In the genomic region with DNA sequence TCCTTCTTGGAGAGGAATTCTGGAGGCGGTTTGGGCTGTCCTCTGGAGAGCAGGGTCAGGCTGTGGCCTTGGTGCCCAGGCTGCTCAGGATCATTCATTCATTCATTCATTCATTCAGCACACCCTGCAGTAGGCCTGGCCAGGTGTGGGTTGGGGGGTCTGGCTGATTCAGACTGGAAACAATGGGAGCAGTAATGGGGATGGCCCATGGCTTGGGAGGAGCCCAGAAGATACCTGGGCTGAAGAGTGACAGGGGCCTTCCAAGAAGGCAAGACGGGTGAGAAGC, we compare ENCODE assay signal across 18 cellular contexts. TPM values are rescaled to one million over a fixed set of nuclear protein-coding genes. Genes with fewer than 3 reads are reported as not detected.
DNase-seq lines count a peak whose midpoint lies in the region; ATAC-seq and TF ChIP-seq lines count a peak whose summit lies in the region.
"Had no signal": no experiment of that assay in that cellular context is flagged by ENCODE, and none has a peak within 500 bp of the region (broad histone marks: within the 10 kb centered on the region; RNA-seq: fewer than 3 reads in every experiment).

No MANE protein-coding gene starts in this region.

- intact Hi-C loops in natural killer cell (cut with micrococcal nuclease): no loop called here
- intact Hi-C loops in Panc1 (cut with micrococcal nuclease; ENCODE audit: unreplicated experiment): no loop called here
- intact Hi-C loops in right cardiac atrium (cut with DNase I): no loop called here

- no peak for ATAC-seq in natural killer cell treated with Interleukin-12 subunit alpha and Interleukin-12 subunit beta and Interleukin-15 and Interleukin-18, amount 100 ng/mL, for 72 hours
- ATAC-seq in natural killer cell (no peak), Panc1 (no peak), right cardiac atrium (no peak), GM19395 (IDR thresholded peaks at IDR 0.05; ENCODE audit: unreplicated experiment) (no peak)
- ATAC-seq: CD8-positive, alpha-beta T cell; HepG2 had no signal

- WGBS in mesenchymal stem cell: 100% methylated on average over 1 of the region's 2 CpGs
- 93% methylated on average over 2 of the region's 2 CpGs for WGBS in thymus
- WGBS in right cardiac atrium: 93% methylated on average over 2 of the region's 2 CpGs

- H2BK12ac ChIP-seq in mesenchymal stem cell (ENCODE audit: low read length in 2 of 2): peak overlapping the region in 1 of 2 experiments; percentile 22

- CTCF ChIA-PET in Panc1 (lab: Charles Lee): no interaction called here

- no peaks in the 10 kb centered on the region for H3K27me3 ChIP-seq in Panc1 (ENCODE audit: control insufficient read depth, insufficient read depth, low read length)
- peaks cover 0 to 8% of the 10 kb centered on the region in 2 experiments for H3K27me3 ChIP-seq in mesenchymal stem cell (ENCODE audit: control insufficient read depth in 1 of 2, insufficient read depth in 1 of 2, low read length in 2 of 2)
- no peaks in the 10 kb centered on the region for H3K27me3 ChIP-seq in thymus (ENCODE audit: control insufficient read depth, insufficient read depth)
- H3K27me3 ChIP-seq in right cardiac atrium (ENCODE audit: control insufficient read depth, insufficient read depth): no peaks in the 10 kb centered on the region

- in situ Hi-C loops in Panc1 (cut with HindIII; ENCODE audit: low pct_unique_long_range_greater_than_20kb, low sequenced_read_pairs): no loop called here

- H2AK5ac ChIP-seq in mesenchymal stem cell (ENCODE audit: low read length, severe bottlenecking): no peak overlapping the region

- H3K27me3 Mint-ChIP-seq in natural killer cell treated with Interleukin-12 subunit alpha and Interleukin-12 subunit beta and Interleukin-15 and Interleukin-18, amount 100 ng/mL, for 72 hours: peaks cover 41 to 50% of the 10 kb centered on the region in 2 donors
- H3K27me3 Mint-ChIP-seq in natural killer cell (ENCODE audit: low read depth in 2 of 2): peaks cover 57 to 69% of the 10 kb centered on the region in 2 donors

- H3K27ac Mint-ChIP-seq in natural killer cell treated with Interleukin-12 subunit alpha and Interleukin-12 subunit beta and Interleukin-15 and Interleukin-18, amount 100 ng/mL, for 72 hours: peak overlapping the region; percentile 44 to 55
- H3K27ac Mint-ChIP-seq in natural killer cell: no peak overlapping the region
- H3K27ac Mint-ChIP-seq: CD8-positive, alpha-beta T cell; HFFc6 had no signal

- peak overlapping the region in 1 of 2 experiments; percentile 61 for H3K23ac ChIP-seq in mesenchymal stem cell (ENCODE audit: low read length in 2 of 2)

- H2AFZ ChIP-seq in mesenchymal stem cell (ENCODE audit: low read depth, low read length): no peak overlapping the region

- no peak for TF ChIP-seq CTCF in natural killer cell (IDR thresholded peaks at IDR 0.05)
- no peak for TF ChIP-seq CTCF in Panc1 (IDR thresholded peaks at IDR 0.05)

- no peak overlapping the region for H3K4me3 ChIP-seq in Panc1 (ENCODE audit: low read depth in 2 of 2, low read length in 2 of 2)
- no peak overlapping the region for H3K4me3 ChIP-seq in mesenchymal stem cell (ENCODE audit: insufficient read depth in 1 of 2, low read depth in 1 of 2, low read length in 2 of 2)
- H3K4me3 ChIP-seq in thymus (ENCODE audit: low read length): no peak overlapping the region
- H3K4me3 ChIP-seq in right cardiac atrium (ENCODE audit: low read length): no peak overlapping the region

- H3K9me3 ChIP-seq in Panc1 (ENCODE audit: control insufficient read depth, insufficient read depth, low read depth, low read length): no peaks in the 10 kb centered on the region
- no peaks in the 10 kb centered on the region for H3K9me3 ChIP-seq in mesenchymal stem cell (ENCODE audit: control insufficient read depth, low read length)
- no peaks in the 10 kb centered on the region for H3K9me3 ChIP-seq in thymus (ENCODE audit: control insufficient read depth)
- no peaks in the 10 kb centered on the region for H3K9me3 ChIP-seq in right cardiac atrium (ENCODE audit: control insufficient read depth, low read length)

- H3K79me1 ChIP-seq in mesenchymal stem cell (replicated peaks; ENCODE audit: low read length, poor library complexity, severe bottlenecking): no peaks in the 10 kb centered on the region

- H3K18ac ChIP-seq in mesenchymal stem cell (ENCODE audit: low read depth in 1 of 2, low read length in 2 of 2): no peak overlapping the region

- H3K4ac ChIP-seq in mesenchymal stem cell (ENCODE audit: low read depth in 1 of 2, low read length in 2 of 2): peak overlapping the region; percentile 9 to 18

- no TSS peak for BruUV-seq in Panc1 (replicated peaks; lab: Mats Ljungman, UMichigan)

- H2BK15ac ChIP-seq in mesenchymal stem cell (ENCODE audit: low read depth, poor library complexity, severe bottlenecking): peak overlapping the region; percentile 63

- no peak overlapping the region for H3K9ac ChIP-seq in mesenchymal stem cell (ENCODE audit: low read length)

- H4K8ac ChIP-seq in mesenchymal stem cell (ENCODE audit: low read length): no peak overlapping the region

- H2BK5ac ChIP-seq in mesenchymal stem cell (ENCODE audit: low read depth, low read length, poor library complexity, severe bottlenecking): no peak overlapping the region

- peak overlapping the region; percentile 56 for H3K27ac ChIP-seq in Panc1 (ENCODE audit: low read length)
- H3K27ac ChIP-seq in mesenchymal stem cell (ENCODE audit: low read length, poor library complexity, severe bottlenecking): no peak overlapping the region
- peak overlapping the region; percentile 31 for H3K27ac ChIP-seq in thymus (ENCODE audit: low read depth)
- H3K27ac ChIP-seq in right cardiac atrium (ENCODE audit: low read length): no peak overlapping the region
- H3K27ac ChIP-seq: C4-2B had no signal

- POLR2A ChIA-PET in Panc1 (lab: Charles Lee): no interaction called here

- no peaks in the 10 kb centered on the region for H3K9me3 Mint-ChIP-seq in natural killer cell treated with Interleukin-12 subunit alpha and Interleukin-12 subunit beta and Interleukin-15 and Interleukin-18, amount 100 ng/mL, for 72 hours
- H3K9me3 Mint-ChIP-seq in natural killer cell: no peaks in the 10 kb centered on the region
- H3K9me3 Mint-ChIP-seq: CD8-positive, alpha-beta T cell; HFFc6 had no signal

- no peak overlapping the region for H4K91ac ChIP-seq in mesenchymal stem cell (ENCODE audit: low read length)

- no peak overlapping the region for H3K14ac ChIP-seq in mesenchymal stem cell (ENCODE audit: low read length in 2 of 2)

- no peak overlapping the region for H3K4me2 ChIP-seq in mesenchymal stem cell (ENCODE audit: low read length, poor library complexity, severe bottlenecking)

- no peaks in the 10 kb centered on the region for H3K36me3 Mint-ChIP-seq in natural killer cell treated with Interleukin-12 subunit alpha and Interleukin-12 subunit beta and Interleukin-15 and Interleukin-18, amount 100 ng/mL, for 72 hours
- H3K36me3 Mint-ChIP-seq in natural killer cell: no peaks in the 10 kb centered on the region
- H3K36me3 Mint-ChIP-seq: CD8-positive, alpha-beta T cell had no signal

- DNase-seq in natural killer cell treated with Interleukin-12 subunit alpha and Interleukin-12 subunit beta and Interleukin-15 and Interleukin-18, amount 100 ng/mL, for 72 hours (ENCODE audit: low spot score): no peak
- DNase-seq in natural killer cell (no peak), Panc1 (ENCODE audit: low read depth, low spot score) (no peak), mesenchymal stem cell (no peak), right cardiac atrium (no peak), NCI-H2107 (lab: John Stamatoyannopoulos, UW) (no peak)
- DNase-seq: ACHN; CD8-positive, alpha-beta T cell; COR-L47; DMS153; DMS79 treated with DMSO at 0.1 percent for 48 hours; EL; HCEC 1CT; HFFc6 had no signal

- no peaks in the 10 kb centered on the region for H3K36me3 ChIP-seq in Panc1 (ENCODE audit: control insufficient read depth, insufficient read depth, low read length)
- H3K36me3 ChIP-seq in mesenchymal stem cell (ENCODE audit: control insufficient read depth in 1 of 2, insufficient read depth in 2 of 2, low read depth in 1 of 2, low read length in 2 of 2): no peaks in the 10 kb centered on the region
- no peaks in the 10 kb centered on the region for H3K36me3 ChIP-seq in thymus (ENCODE audit: control insufficient read depth, insufficient read depth)

- H3K4me1 Mint-ChIP-seq in natural killer cell treated with Interleukin-12 subunit alpha and Interleukin-12 subunit beta and Interleukin-15 and Interleukin-18, amount 100 ng/mL, for 72 hours (ENCODE audit: low read depth in 2 of 2): peaks cover 64 to 81% of the 10 kb centered on the region in 2 donors
- H3K4me1 Mint-ChIP-seq in natural killer cell: peaks cover 58 to 90% of the 10 kb centered on the region in 2 donors

- H3K4me1 ChIP-seq in Panc1 (ENCODE audit: control insufficient read depth, insufficient read depth, low read length) (peaks cover 77% of the 10 kb centered on the region), mesenchymal stem cell (ENCODE audit: control insufficient read depth, insufficient read depth, low read depth, low read length) (peaks cover 13% of the 10 kb centered on the region), thymus (ENCODE audit: control insufficient read depth, insufficient read depth, low read length) (peaks cover 75% of the 10 kb centered on the region), right cardiac atrium (ENCODE audit: control insufficient read depth, insufficient read depth, low read length) (no peaks in the 10 kb centered on the region)

- no peak overlapping the region for H2BK120ac ChIP-seq in mesenchymal stem cell (ENCODE audit: low read depth, low read length)

- H3K4me3 Mint-ChIP-seq in natural killer cell treated with Interleukin-12 subunit alpha and Interleukin-12 subunit beta and Interleukin-15 and Interleukin-18, amount 100 ng/mL, for 72 hours: no peak overlapping the region
- no peak overlapping the region for H3K4me3 Mint-ChIP-seq in natural killer cell
- H3K4me3 Mint-ChIP-seq: HFFc6 had no signal

RNA-seq across cellular contexts. Expression of a gene that starts 31.5 kb away (rescaled TPM):
- total RNA-seq in natural killer cell treated with Interleukin-12 subunit alpha and Interleukin-12 subunit beta and Interleukin-15 and Interleukin-18, amount 100 ng/mL, for 72 hours: 1 to 10 TPM; 4.0 to 5.6 TPM
- total RNA-seq in natural killer cell (1 to 10 TPM in 2 of 3 donors, under 1 TPM in 1; 0.93 to 1.8 (median 1.2) TPM), Panc1 (2021; ENCODE audit: unreplicated experiment) (85.4 TPM), right cardiac atrium (1 to 10 TPM in 3 of 4 donors, under 1 TPM in 1; 0.99 to 3.0 (median 1.3) TPM)
- polyA plus RNA-seq in Panc1 (2012; ENCODE audit: insufficient read length): 137 TPM
- polyA plus RNA-seq in mesenchymal stem cell (2013, experiment 1 of 2): 170 TPM
- polyA plus RNA-seq in mesenchymal stem cell (2013, experiment 2 of 2): 164 TPM
- polyA plus RNA-seq in thymus (75.8 TPM), right cardiac atrium (1.9 TPM)
- total RNA-seq: HepG2 had no signal
- polyA plus RNA-seq: HepG2 had no signal

Comparison
In these comparisons a context has a peak if more than half of its experiments do, and no peak if none do; other contexts are left out.
1. H3K27ac Mint-ChIP-seq: peak in natural killer cell treated with Interleukin-12 subunit alpha and Interleukin-12 subunit beta and Interleukin-15 and Interleukin-18, amount 100 ng/mL, for 72 hours (2 of 2); none in natural killer cell (0 of 2).
2. H3K27ac ChIP-seq: peak in Panc1 (single experiment) and thymus (single experiment); none in mesenchymal stem cell (single experiment) and right cardiac atrium (single experiment).
3. RNA of a gene that starts 31.5 kb away (total RNA-seq): 85.4 TPM in Panc1 (single experiment); 4.0 to 5.6 TPM in natural killer cell treated with Interleukin-12 subunit alpha and Interleukin-12 subunit beta and Interleukin-15 and Interleukin-18, amount 100 ng/mL, for 72 hours, 0.99 to 3.0 TPM in right cardiac atrium and 0.93 to 1.8 TPM in natural killer cell; every median in the first group is over 10 times any median in the second.